In genomic region chr1:151611832-151612505, GRCh38 we compare ENCODE assay signal across 1 cellular context.
TF ChIP-seq lines count a peak whose summit lies in the region.

TSS of gene SNX27 (plus strand) at chr1:151612050. CDS start at chr1:151612202, 152 bp downstream.

TF ChIP-seq in K562, 482 proteins besides CTCF, POLR2A, EP300 and RAD21 (continued from another document and continues in another):
- peak; percentile 46; the same call in 1 of the 2 replicates for TF ChIP-seq ZBTB40 (IDR thresholded peaks at IDR 0.05)
- no peak for TF ChIP-seq ZBTB40 (CRISPR knock-in tag; IDR thresholded peaks at IDR 0.05)
- TF ChIP-seq MBD2 (IDR thresholded peaks at IDR 0.05; ENCODE audit: borderline replicate concordance, low read depth) = peak; percentile 62
- TF ChIP-seq, protein P1, sequence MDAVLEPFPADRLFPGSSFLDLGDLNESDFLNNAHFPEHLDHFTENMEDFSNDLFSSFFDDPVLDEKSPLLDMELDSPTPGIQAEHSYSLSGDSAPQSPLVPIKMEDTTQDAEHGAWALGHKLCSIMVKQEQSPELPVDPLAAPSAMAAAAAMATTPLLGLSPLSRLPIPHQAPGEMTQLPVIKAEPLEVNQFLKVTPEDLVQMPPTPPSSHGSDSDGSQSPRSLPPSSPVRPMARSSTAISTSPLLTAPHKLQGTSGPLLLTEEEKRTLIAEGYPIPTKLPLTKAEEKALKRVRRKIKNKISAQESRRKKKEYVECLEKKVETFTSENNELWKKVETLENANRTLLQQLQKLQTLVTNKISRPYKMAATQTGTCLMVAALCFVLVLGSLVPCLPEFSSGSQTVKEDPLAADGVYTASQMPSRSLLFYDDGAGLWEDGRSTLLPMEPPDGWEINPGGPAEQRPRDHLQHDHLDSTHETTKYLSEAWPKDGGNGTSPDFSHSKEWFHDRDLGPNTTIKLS (IDR thresholded peaks at IDR 0.05; ENCODE audit: borderline replicate concordance, low read depth) = peak; percentile 90
- TF ChIP-seq, protein P2, sequence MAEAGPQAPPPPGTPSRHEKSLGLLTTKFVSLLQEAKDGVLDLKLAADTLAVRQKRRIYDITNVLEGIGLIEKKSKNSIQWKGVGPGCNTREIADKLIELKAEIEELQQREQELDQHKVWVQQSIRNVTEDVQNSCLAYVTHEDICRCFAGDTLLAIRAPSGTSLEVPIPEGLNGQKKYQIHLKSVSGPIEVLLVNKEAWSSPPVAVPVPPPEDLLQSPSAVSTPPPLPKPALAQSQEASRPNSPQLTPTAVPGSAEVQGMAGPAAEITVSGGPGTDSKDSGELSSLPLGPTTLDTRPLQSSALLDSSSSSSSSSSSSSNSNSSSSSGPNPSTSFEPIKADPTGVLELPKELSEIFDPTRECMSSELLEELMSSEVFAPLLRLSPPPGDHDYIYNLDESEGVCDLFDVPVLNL (CRISPR knock-in tag; IDR thresholded peaks at IDR 0.05; ENCODE audit: low read depth) = peak; percentile 56; the same call in 1 of the 2 replicates
- TF ChIP-seq NRF1 (conservative IDR thresholded peaks at IDR 0.05 in 1 of 2, IDR thresholded peaks at IDR 0.05 in 1 of 2) = peak; percentile 57 to 67; a peak in 3 of 4 replicates
- peak; percentile 39; the same call in 1 of the 2 replicates for TF ChIP-seq ELF2 (CRISPR knock-in tag; IDR thresholded peaks at IDR 0.05)
- TF ChIP-seq NEUROD1 (IDR thresholded peaks at IDR 0.05; ENCODE audit: borderline replicate concordance, low read depth, low read length, partially characterized antibody) = peak; percentile 51
- peak; percentile 90 for TF ChIP-seq HDAC8 (tag; IDR thresholded peaks at IDR 0.05)
- TF ChIP-seq ETV1 (tag; conservative IDR thresholded peaks at IDR 0.05; ENCODE audit: low read depth) = no peak
- TF ChIP-seq, protein P3, sequence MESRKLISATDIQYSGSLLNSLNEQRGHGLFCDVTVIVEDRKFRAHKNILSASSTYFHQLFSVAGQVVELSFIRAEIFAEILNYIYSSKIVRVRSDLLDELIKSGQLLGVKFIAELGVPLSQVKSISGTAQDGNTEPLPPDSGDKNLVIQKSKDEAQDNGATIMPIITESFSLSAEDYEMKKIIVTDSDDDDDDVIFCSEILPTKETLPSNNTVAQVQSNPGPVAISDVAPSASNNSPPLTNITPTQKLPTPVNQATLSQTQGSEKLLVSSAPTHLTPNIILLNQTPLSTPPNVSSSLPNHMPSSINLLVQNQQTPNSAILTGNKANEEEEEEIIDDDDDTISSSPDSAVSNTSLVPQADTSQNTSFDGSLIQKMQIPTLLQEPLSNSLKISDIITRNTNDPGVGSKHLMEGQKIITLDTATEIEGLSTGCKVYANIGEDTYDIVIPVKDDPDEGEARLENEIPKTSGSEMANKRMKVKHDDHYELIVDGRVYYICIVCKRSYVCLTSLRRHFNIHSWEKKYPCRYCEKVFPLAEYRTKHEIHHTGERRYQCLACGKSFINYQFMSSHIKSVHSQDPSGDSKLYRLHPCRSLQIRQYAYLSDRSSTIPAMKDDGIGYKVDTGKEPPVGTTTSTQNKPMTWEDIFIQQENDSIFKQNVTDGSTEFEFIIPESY (CRISPR knock-in tag; IDR thresholded peaks at IDR 0.05) = peak; percentile 40; the same call in 1 of the 2 replicates
- peak in 1 of 2 experiments; percentile 58; a peak in 1 of 4 replicates for TF ChIP-seq FOXA3 (CRISPR knock-in tag; conservative IDR thresholded peaks at IDR 0.05 in 1 of 2, IDR thresholded peaks at IDR 0.05 in 1 of 2)
- TF ChIP-seq LEF1 (IDR thresholded peaks at IDR 0.05) = no peak
- TF ChIP-seq CHAMP1 (IDR thresholded peaks at IDR 0.05) = no peak
- peak; percentile 56; the same call in 1 of the 2 replicates for TF ChIP-seq GABPB1 (CRISPR knock-in tag; IDR thresholded peaks at IDR 0.05)
- no peak for TF ChIP-seq ZNF24 (IDR thresholded peaks at IDR 0.05)
- TF ChIP-seq RERE (CRISPR knock-in tag; IDR thresholded peaks at IDR 0.05; ENCODE audit: borderline replicate concordance) = 0 out of 2 replicates have a peak, but pooled peaks have one; percentile 61
- TF ChIP-seq STAT5B (CRISPR knock-in tag; IDR thresholded peaks at IDR 0.05) = no peak
- TF ChIP-seq NR3C1 (CRISPR knock-in tag; IDR thresholded peaks at IDR 0.05) = peak; percentile 31; the same call in 1 of the 2 replicates
- peak; percentile 66; the same call in 1 of the 2 replicates for TF ChIP-seq NR4A1 (CRISPR knock-in tag; IDR thresholded peaks at IDR 0.05)
- TF ChIP-seq NR4A1 (tag; IDR thresholded peaks at IDR 0.05) = no peak
- TF ChIP-seq ZNF644 (tag; IDR thresholded peaks at IDR 0.05; ENCODE audit: low read depth) = 0 out of 2 replicates have a peak, but pooled peaks have one; percentile 60
- TF ChIP-seq MAFF (IDR thresholded peaks at IDR 0.05; ENCODE audit: low read length) = no peak
- TF ChIP-seq ZNF586 (CRISPR knock-in tag; conservative IDR thresholded peaks at IDR 0.05) = 0 out of 2 replicates have a peak, but pooled peaks have one; percentile 55
- TF ChIP-seq SOX6 (IDR thresholded peaks at IDR 0.05) = peak; percentile 31; the same call in 1 of the 2 replicates
- no peak for TF ChIP-seq POLR2B (IDR thresholded peaks at IDR 0.05; ENCODE audit: low read depth, partially characterized antibody)
- TF ChIP-seq GABPA (tag; conservative IDR thresholded peaks at IDR 0.05; ENCODE audit: low read depth) = peak; percentile 60
- TF ChIP-seq CREM (IDR thresholded peaks at IDR 0.05; ENCODE audit: low read depth) = peak; percentile 93
